Comparison of ENCODE assay signal across 11 cellular contexts in the genomic region with DNA sequence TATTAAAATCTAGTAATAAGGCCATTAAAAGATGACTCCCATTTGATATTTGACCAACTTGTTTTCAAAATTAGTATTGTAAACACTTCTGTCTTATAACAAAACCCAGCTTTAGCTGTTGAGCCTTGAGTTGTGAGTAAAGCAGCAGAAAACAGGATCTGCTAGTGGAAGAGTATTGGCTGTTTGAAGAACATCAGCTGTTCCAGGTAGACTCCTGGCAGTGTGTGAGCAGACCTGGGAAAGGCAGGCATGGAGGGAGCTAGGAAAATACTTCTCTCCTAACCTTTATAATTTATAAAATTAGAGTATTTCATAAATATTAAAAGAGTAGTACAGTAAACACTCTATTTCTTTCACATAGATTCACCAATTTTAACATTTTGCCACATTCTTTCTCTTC. TPM values are rescaled to one million over a fixed set of nuclear protein-coding genes. Genes with fewer than 3 reads are reported as not detected.
A peak's percentile ranks its signal among the peaks of the same experiment; 100 is the strongest.
DNase-seq lines count a peak whose midpoint lies in the region; ATAC-seq and TF ChIP-seq lines count a peak whose summit lies in the region.
"Had no signal": no experiment of that assay in that cellular context is flagged by ENCODE, and none has a peak within 500 bp of the region (broad histone marks: within the 10 kb centered on the region; RNA-seq: fewer than 3 reads in every experiment).

No MANE protein-coding gene starts in this region.

- POLR2A ChIA-PET in PC-3 (lab: Charles Lee; ENCODE audit: unreplicated experiment) = interaction anchor here (0.6 kb wide), 1 partner anchor 189 kb away, joined by 10 read pairs; no protein-coding TSS in a partner anchor

- TF ChIP-seq CTCF in PC-3 (conservative IDR thresholded peaks at IDR 0.05; ENCODE audit: low read depth, low read length) = no peak
- no peak for TF ChIP-seq CTCF in esophagus squamous epithelium (IDR thresholded peaks at IDR 0.05)

- TF ChIP-seq POLR2A in esophagus squamous epithelium (IDR thresholded peaks at IDR 0.05) = no peak

- no peak overlapping the region for H3K9ac ChIP-seq in PC-3 (ENCODE audit: low read length)
- H3K9ac ChIP-seq in trophoblast cell (ENCODE audit: low read length) = no peak overlapping the region

- H3K9me3 Mint-ChIP-seq in activated CD4-positive, alpha-beta T cell treated with anti-CD3 and anti-CD28 coated beads, Interleukin-2, amount 10 ng/mL, durations not matched to agents 24 days and 14 days = peaks cover 11% of the 10 kb centered on the region
- H3K9me3 Mint-ChIP-seq in stimulated activated naive B cell treated with anti-CD40 and anti-IgM and Interleukin-4, amounts not matched to agents 10 μg/mL and 1 μg/mL and 100 μg/mL, for 72 hours = no peaks in the 10 kb centered on the region

- H3K79me1 ChIP-seq in trophoblast cell (ENCODE audit: low read length) = no peaks in the 10 kb centered on the region

- H4K20me1 ChIP-seq in PC-3 (ENCODE audit: low read length) = peaks cover 40% of the 10 kb centered on the region

- CTCF ChIA-PET in PC-3 (lab: Charles Lee) = interaction anchor here (0.7 kb wide), 1 partner anchor 77 kb away, joined by 3 read pairs; no protein-coding TSS in a partner anchor

- BruUV-seq in PC-3 (replicated peaks; lab: Mats Ljungman, UMichigan) = no TSS peak

- no peak overlapping the region for H3K4ac ChIP-seq in trophoblast cell (ENCODE audit: low read depth, low read length)

- H3K4me2 ChIP-seq in PC-3 (ENCODE audit: low read length) (no peak overlapping the region), trophoblast cell (ENCODE audit: low read length) (no peak overlapping the region)

- H3K27ac ChIP-seq in PC-3 (ENCODE audit: low read length) (no peak overlapping the region), esophagus squamous epithelium (peak overlapping the region; percentile 0 to 80 (median 58)), trophoblast cell (ENCODE audit: low read depth, low read length) (no peak overlapping the region)
- H3K27ac ChIP-seq: foreskin keratinocyte, thyroid gland had no signal

- H3K23ac ChIP-seq in trophoblast cell (ENCODE audit: low read length) = no peak overlapping the region

- H3K14ac ChIP-seq in trophoblast cell (ENCODE audit: low read length) = no peak overlapping the region

- H2AFZ ChIP-seq in PC-3 (ENCODE audit: low read length) = no peak overlapping the region
- no peak overlapping the region for H2AFZ ChIP-seq in trophoblast cell (ENCODE audit: insufficient read depth, low read length, poor library complexity)

- no peaks in the 10 kb centered on the region; the same call in 1 of the 2 replicates for H3K4me1 ChIP-seq in PC-3 (ENCODE audit: insufficient read depth, low read length)
- H3K4me1 ChIP-seq in esophagus squamous epithelium = peaks cover 18 to 73% (median 45%) of the 10 kb centered on the region in 3 donors
- no peaks in the 10 kb centered on the region for H3K4me1 ChIP-seq in trophoblast cell (ENCODE audit: control insufficient read depth in 1 of 2, insufficient read depth in 2 of 2, low read length in 2 of 2)

- peak overlapping the region; percentile 76 for H3K27ac Mint-ChIP-seq in activated CD4-positive, alpha-beta T cell treated with anti-CD3 and anti-CD28 coated beads, Interleukin-2, amount 10 ng/mL, durations not matched to agents 24 days and 14 days
- H3K27ac Mint-ChIP-seq in stimulated activated naive B cell treated with anti-CD40 and anti-IgM and Interleukin-4, amounts not matched to agents 10 μg/mL and 1 μg/mL and 100 μg/mL, for 72 hours = peak overlapping the region; percentile 92

- peaks cover 21% of the 10 kb centered on the region for H3K4me1 Mint-ChIP-seq in activated CD4-positive, alpha-beta T cell treated with anti-CD3 and anti-CD28 coated beads, Interleukin-2, amount 10 ng/mL, durations not matched to agents 24 days and 14 days
- H3K4me1 Mint-ChIP-seq in stimulated activated naive B cell treated with anti-CD40 and anti-IgM and Interleukin-4, amounts not matched to agents 10 μg/mL and 1 μg/mL and 100 μg/mL, for 72 hours = peaks cover 19 to 53% of the 10 kb centered on the region in 2 donors

- no peak overlapping the region for H4K91ac ChIP-seq in trophoblast cell (ENCODE audit: low read depth, low read length)

- H4K12ac ChIP-seq in trophoblast cell (ENCODE audit: low read depth, low read length) = no peak overlapping the region

- H3K9me3 ChIP-seq in PC-3 (ENCODE audit: low read length) = no peaks in the 10 kb centered on the region
- H3K9me3 ChIP-seq in esophagus squamous epithelium = no peaks in the 10 kb centered on the region
- H3K9me3 ChIP-seq in trophoblast cell (ENCODE audit: insufficient read depth, low read depth, low read length) = no peaks in the 10 kb centered on the region
- H3K9me3 ChIP-seq: breast epithelium, thyroid gland had no signal

- no peak overlapping the region for H2BK120ac ChIP-seq in trophoblast cell (ENCODE audit: insufficient read depth, low read length, poor library complexity)

- no peak overlapping the region for H3K4me3 ChIP-seq in PC-3 (ENCODE audit: low read length)
- H3K4me3 ChIP-seq in esophagus squamous epithelium = no peak overlapping the region
- H3K4me3 ChIP-seq in trophoblast cell (ENCODE audit: low read depth, low read length) = no peak overlapping the region
- H3K4me3 ChIP-seq: breast epithelium, thyroid gland had no signal

- intact Hi-C loops in activated CD4-positive, alpha-beta T cell treated with anti-CD3 and anti-CD28 coated beads, Interleukin-2, amount 10 ng/mL, durations not matched to agents 24 days and 14 days (cut with micrococcal nuclease) = no loop called here
- intact Hi-C loops in PC-3 (cut with micrococcal nuclease) (no loop called here), esophagus squamous epithelium (cut with DNase I) (no loop called here)

- no peaks in the 10 kb centered on the region for H3K9me2 ChIP-seq in PC-3 (replicated peaks; ENCODE audit: low read length)

- no peak for DNase-seq in activated CD4-positive, alpha-beta T cell treated with anti-CD3 and anti-CD28 coated beads, Interleukin-2, amount 10 ng/mL, durations not matched to agents 24 days and 14 days
- DNase-seq in activated CD4-positive, alpha-beta T cell treated with anti-CD3 and anti-CD28 coated beads for 4 hours = no peak
- no peak for DNase-seq in PC-3
- no peak for DNase-seq in esophagus squamous epithelium (lab: John Stamatoyannopoulos, UW)
- no peak for DNase-seq in stimulated activated naive B cell treated with anti-CD40 and anti-IgM and Interleukin-4, amounts not matched to agents 10 μg/mL and 1 μg/mL and 100 μg/mL, for 72 hours
- DNase-seq in superior temporal gyrus (ENCODE audit: extremely low spot score) = no peak
- DNase-seq in trophoblast cell = no peak
- DNase-seq in UCSD-AML1 (lab: John Stamatoyannopoulos, UW; ENCODE audit: unreplicated experiment) = no peak
- DNase-seq: foreskin keratinocyte had no signal

- H3K79me2 ChIP-seq in PC-3 (ENCODE audit: low read length) (peaks cover 96% of the 10 kb centered on the region), trophoblast cell (ENCODE audit: control insufficient read depth, insufficient read depth, low read length, poor library complexity) (no peaks in the 10 kb centered on the region)

- peak; percentile 5 for ATAC-seq in PC-3
- ATAC-seq in stimulated activated naive B cell treated with anti-CD40 and anti-IgM and Interleukin-4, amounts not matched to agents 10 μg/mL and 1 μg/mL and 100 μg/mL, for 72 hours (replicated peaks) = no peak
- ATAC-seq: foreskin keratinocyte had no signal

- H3K4me3 Mint-ChIP-seq in activated CD4-positive, alpha-beta T cell treated with anti-CD3 and anti-CD28 coated beads, Interleukin-2, amount 10 ng/mL, durations not matched to agents 24 days and 14 days = no peak overlapping the region
- no peak overlapping the region for H3K4me3 Mint-ChIP-seq in stimulated activated naive B cell treated with anti-CD40 and anti-IgM and Interleukin-4, amounts not matched to agents 10 μg/mL and 1 μg/mL and 100 μg/mL, for 72 hours

- no peaks in the 10 kb centered on the region for H3K27me3 Mint-ChIP-seq in activated CD4-positive, alpha-beta T cell treated with anti-CD3 and anti-CD28 coated beads, Interleukin-2, amount 10 ng/mL, durations not matched to agents 24 days and 14 days
- H3K27me3 Mint-ChIP-seq in stimulated activated naive B cell treated with anti-CD40 and anti-IgM and Interleukin-4, amounts not matched to agents 10 μg/mL and 1 μg/mL and 100 μg/mL, for 72 hours = no peaks in the 10 kb centered on the region

- H3K36me3 Mint-ChIP-seq in activated CD4-positive, alpha-beta T cell treated with anti-CD3 and anti-CD28 coated beads, Interleukin-2, amount 10 ng/mL, durations not matched to agents 24 days and 14 days (ENCODE audit: low read depth) = peaks cover 19% of the 10 kb centered on the region
- peaks cover 17 to 24% of the 10 kb centered on the region in 2 donors for H3K36me3 Mint-ChIP-seq in stimulated activated naive B cell treated with anti-CD40 and anti-IgM and Interleukin-4, amounts not matched to agents 10 μg/mL and 1 μg/mL and 100 μg/mL, for 72 hours

- H4K8ac ChIP-seq in trophoblast cell (ENCODE audit: low read depth, low read length) = no peak overlapping the region

- H3K27me3 ChIP-seq in PC-3 (ENCODE audit: low read length) (no peaks in the 10 kb centered on the region), esophagus squamous epithelium (no peaks in the 10 kb centered on the region), trophoblast cell (ENCODE audit: insufficient read depth, low read length) (no peaks in the 10 kb centered on the region)
- H3K27me3 ChIP-seq: breast epithelium, foreskin keratinocyte, thyroid gland had no signal

- no peaks in the 10 kb centered on the region for H3F3A ChIP-seq in PC-3 (ENCODE audit: low read length, unreplicated experiment)

- no peak overlapping the region for H2BK5ac ChIP-seq in trophoblast cell (ENCODE audit: low read depth, low read length, poor library complexity)

- H2BK12ac ChIP-seq in trophoblast cell (ENCODE audit: low read length) = no peak overlapping the region

- no peak overlapping the region for H3K18ac ChIP-seq in trophoblast cell (ENCODE audit: low read length)

- H2AK5ac ChIP-seq in trophoblast cell (ENCODE audit: low read length) = no peak overlapping the region

- no peaks in the 10 kb centered on the region for H3K36me3 ChIP-seq in PC-3 (ENCODE audit: low read depth, low read length)
- H3K36me3 ChIP-seq in esophagus squamous epithelium = no peaks in the 10 kb centered on the region
- no peaks in the 10 kb centered on the region for H3K36me3 ChIP-seq in trophoblast cell (ENCODE audit: control insufficient read depth in 1 of 2, insufficient read depth in 2 of 2, low read length in 2 of 2)
- H3K36me3 ChIP-seq: breast epithelium, thyroid gland had no signal

RNA-seq across cellular contexts. Expression of gene KAT6B, which starts 29.0 kb away (rescaled TPM):
- 21.2 and 21.7 TPM in 2 replicates for total RNA-seq in activated CD4-positive, alpha-beta T cell treated with anti-CD3 and anti-CD28 coated beads, Interleukin-2, amount 10 ng/mL, durations not matched to agents 24 days and 14 days
- total RNA-seq in PC-3 (2014; rRNA removed) (83.0 and 94.5 TPM in 2 replicates), esophagus squamous epithelium (10 to 100 TPM; 13.1 to 48.8 (median 22.4) TPM)
- polyA plus RNA-seq in trophoblast cell (2013) = 5.8 and 6.2 TPM in 2 replicates

Comparison
In these comparisons a context has a peak if more than half of its experiments do, and no peak if none do; other contexts are left out.
1. H3K27ac ChIP-seq: peak in esophagus squamous epithelium (4 of 4); none in PC-3 (single experiment) and trophoblast cell (single experiment).